ENCODE assay signal across 1 cellular context in genomic region chr1:15835741-15836510, GRCh38.
A peak's percentile ranks its signal among the peaks of the same experiment; 100 is the strongest.
TF ChIP-seq lines count a peak whose summit lies in the region.

No MANE protein-coding gene starts in this region.

TF ChIP-seq in K562, 482 proteins besides CTCF, POLR2A, EP300 and RAD21 (continued from another document and continues in another):
- TF ChIP-seq BRF2 (IDR thresholded peaks at IDR 0.05; ENCODE audit: borderline replicate concordance, insufficient read depth, insufficient read length), result no peak
- no peak for TF ChIP-seq RUNX1 (IDR thresholded peaks at IDR 0.05; ENCODE audit: low read depth)
- TF ChIP-seq ZNF263 (CRISPR knock-in tag; IDR thresholded peaks at IDR 0.05; ENCODE audit: borderline replicate concordance), result peak; percentile 4; the same call in 1 of the 2 replicates
- TF ChIP-seq SOX6 (IDR thresholded peaks at IDR 0.05), result peak; percentile 92
- no peak for TF ChIP-seq ID3 (CRISPR knock-in tag; IDR thresholded peaks at IDR 0.05)
- 0 out of 2 replicates have a peak, but pooled peaks have one; percentile 20 for TF ChIP-seq ID3 (tag; IDR thresholded peaks at IDR 0.05)
- TF ChIP-seq ZNF224 (CRISPR knock-in tag; IDR thresholded peaks at IDR 0.05), result no peak
- TF ChIP-seq MED1 (CRISPR knock-in tag; IDR thresholded peaks at IDR 0.05; ENCODE audit: borderline replicate concordance), result no peak
- no peak for TF ChIP-seq ZFP91 (CRISPR knock-in tag; IDR thresholded peaks at IDR 0.05)
- TF ChIP-seq ZBTB5 (IDR thresholded peaks at IDR 0.05), result no peak
- TF ChIP-seq, protein P1, sequence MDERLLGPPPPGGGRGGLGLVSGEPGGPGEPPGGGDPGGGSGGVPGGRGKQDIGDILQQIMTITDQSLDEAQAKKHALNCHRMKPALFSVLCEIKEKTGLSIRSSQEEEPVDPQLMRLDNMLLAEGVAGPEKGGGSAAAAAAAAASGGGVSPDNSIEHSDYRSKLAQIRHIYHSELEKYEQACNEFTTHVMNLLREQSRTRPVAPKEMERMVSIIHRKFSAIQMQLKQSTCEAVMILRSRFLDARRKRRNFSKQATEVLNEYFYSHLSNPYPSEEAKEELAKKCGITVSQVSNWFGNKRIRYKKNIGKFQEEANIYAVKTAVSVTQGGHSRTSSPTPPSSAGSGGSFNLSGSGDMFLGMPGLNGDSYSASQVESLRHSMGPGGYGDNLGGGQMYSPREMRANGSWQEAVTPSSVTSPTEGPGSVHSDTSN (CRISPR knock-in tag; IDR thresholded peaks at IDR 0.05; ENCODE audit: low read depth), result no peak
- TF ChIP-seq, protein P1 (tag; conservative IDR thresholded peaks at IDR 0.05; ENCODE audit: low read depth), result no peak
- no peak for TF ChIP-seq HDAC6 (IDR thresholded peaks at IDR 0.05; ENCODE audit: low read depth, low read length)
- no peak for TF ChIP-seq SP2 (IDR thresholded peaks at IDR 0.05; ENCODE audit: extremely low read depth, low read depth, low read length, poor library complexity, severe bottlenecking)
- TF ChIP-seq THRAP3 (IDR thresholded peaks at IDR 0.05; ENCODE audit: borderline replicate concordance), result no peak
- TF ChIP-seq, protein P2, sequence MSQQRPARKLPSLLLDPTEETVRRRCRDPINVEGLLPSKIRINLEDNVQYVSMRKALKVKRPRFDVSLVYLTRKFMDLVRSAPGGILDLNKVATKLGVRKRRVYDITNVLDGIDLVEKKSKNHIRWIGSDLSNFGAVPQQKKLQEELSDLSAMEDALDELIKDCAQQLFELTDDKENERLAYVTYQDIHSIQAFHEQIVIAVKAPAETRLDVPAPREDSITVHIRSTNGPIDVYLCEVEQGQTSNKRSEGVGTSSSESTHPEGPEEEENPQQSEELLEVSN (IDR thresholded peaks at IDR 0.05; ENCODE audit: borderline replicate concordance in 1 of 2, extremely low read depth in 1 of 2, insufficient read depth in 1 of 2, insufficient read length in 1 of 2, low read depth in 1 of 2, low read length in 1 of 2, poor library complexity in 1 of 2, severe bottlenecking in 1 of 2), result peak; percentile 81 to 88
- TF ChIP-seq ZNF316 (IDR thresholded peaks at IDR 0.05), result 0 out of 2 replicates have a peak, but pooled peaks have one; percentile 41
- TF ChIP-seq ARID4B (CRISPR knock-in tag; IDR thresholded peaks at IDR 0.05), result no peak
- TF ChIP-seq SP1 (CRISPR knock-in tag; IDR thresholded peaks at IDR 0.05), result peak; percentile 92
- peak; percentile 83 for TF ChIP-seq RBFOX2 (IDR thresholded peaks at IDR 0.05; ENCODE audit: low read depth, low read length)
- TF ChIP-seq BRD9 (IDR thresholded peaks at IDR 0.05; ENCODE audit: low read depth, partially characterized antibody), result peak; percentile 87
- peak; percentile 91 for TF ChIP-seq OTX1 (CRISPR knock-in tag; IDR thresholded peaks at IDR 0.05)
- no peak for TF ChIP-seq CCAR2 (IDR thresholded peaks at IDR 0.05; ENCODE audit: low read depth, low read length)
- no peak for TF ChIP-seq MCM5 (IDR thresholded peaks at IDR 0.05; ENCODE audit: low read depth)
- TF ChIP-seq FOXA3 (CRISPR knock-in tag; conservative IDR thresholded peaks at IDR 0.05 in 1 of 2, IDR thresholded peaks at IDR 0.05 in 1 of 2), result peak in 1 of 2 experiments; percentile 81; a peak in 2 of 4 replicates
- no peak for TF ChIP-seq BRF1 (IDR thresholded peaks at IDR 0.05; ENCODE audit: borderline replicate concordance, extremely low read depth, insufficient read length)
- 0 out of 2 replicates have a peak, but pooled peaks have one; percentile 33 for TF ChIP-seq ZNF644 (tag; IDR thresholded peaks at IDR 0.05; ENCODE audit: low read depth)
- no peak for TF ChIP-seq RFX7 (CRISPR knock-in tag; IDR thresholded peaks at IDR 0.05)
- TF ChIP-seq HMG20A (CRISPR knock-in tag; conservative IDR thresholded peaks at IDR 0.05), result no peak
- TF ChIP-seq TSC22D4 (tag; IDR thresholded peaks at IDR 0.05), result no peak
- peak; percentile 56 for TF ChIP-seq C11orf30 (IDR thresholded peaks at IDR 0.05; ENCODE audit: low read depth)
- TF ChIP-seq E2F1 (CRISPR knock-in tag; IDR thresholded peaks at IDR 0.05), result peak; percentile 96
- no peak for TF ChIP-seq SETDB1 (IDR thresholded peaks at IDR 0.05; ENCODE audit: low read length)
- TF ChIP-seq FOXA1 (IDR thresholded peaks at IDR 0.05; ENCODE audit: borderline replicate concordance), result no peak
- 0 out of 2 replicates have a peak, but pooled peaks have one; percentile 53 for TF ChIP-seq CBFB (CRISPR knock-in tag; IDR thresholded peaks at IDR 0.05)
- 0 out of 2 replicates have a peak, but pooled peaks have one; percentile 25 for TF ChIP-seq MBD2 (IDR thresholded peaks at IDR 0.05; ENCODE audit: borderline replicate concordance, low read depth)
- TF ChIP-seq MLX (CRISPR knock-in tag; conservative IDR thresholded peaks at IDR 0.05), result 0 out of 4 replicates have a peak, but pooled peaks of 1 of the 2 experiments have one; percentile 63
- no peak for TF ChIP-seq SNIP1 (IDR thresholded peaks at IDR 0.05; ENCODE audit: low read depth)
- TF ChIP-seq RBM25 (IDR thresholded peaks at IDR 0.05; ENCODE audit: low read depth, low read length, severe bottlenecking), result no peak
- no peak for TF ChIP-seq PCBP2 (IDR thresholded peaks at IDR 0.05; ENCODE audit: low read depth, low read length, poor library complexity, severe bottlenecking)
- peak; percentile 73; the same call in 1 of the 2 replicates for TF ChIP-seq FOXP1 (CRISPR knock-in tag; IDR thresholded peaks at IDR 0.05)
- no peak for TF ChIP-seq CBFA2T2 (conservative IDR thresholded peaks at IDR 0.05)
